ENCODE assay signal across 17 cellular contexts in genomic region chr11:55503449-55503848, GRCh38. TPM values are rescaled to one million over a fixed set of nuclear protein-coding genes. Genes with fewer than 3 reads are reported as not detected.
DNase-seq lines count a peak whose midpoint lies in the region; ATAC-seq and TF ChIP-seq lines count a peak whose summit lies in the region.
"Had no signal": no experiment of that assay in that cellular context is flagged by ENCODE, and none has a peak within 500 bp of the region (broad histone marks: within the 10 kb centered on the region; RNA-seq: fewer than 3 reads in every experiment).

No MANE protein-coding gene starts in this region.

- 74 to 75% methylated on average over 3 of the region's 3 CpGs for WGBS in tibial nerve, 2 donors
- 41 to 44% methylated on average over 3 of the region's 3 CpGs for WGBS in GM23248 (ENCODE audit: low coverage in 1 of 2, low lambda C conversion rate in 2 of 2, missing lambda C conversion rate in 2 of 2), 2 experiments

- TF ChIP-seq CTCF in upper lobe of right lung (IDR thresholded peaks at IDR 0.05) (no peak), tibial nerve (IDR thresholded peaks at IDR 0.05) (no peak)

- no peaks in the 10 kb centered on the region for H3K4me1 ChIP-seq in HAP-1
- H3K4me1 ChIP-seq in upper lobe of right lung = no peaks in the 10 kb centered on the region
- H3K4me1 ChIP-seq in tibial nerve = no peaks in the 10 kb centered on the region
- H3K4me1 ChIP-seq in GM23248 (ENCODE audit: insufficient read depth) = no peaks in the 10 kb centered on the region
- H3K4me1 ChIP-seq: Caco-2 had no signal

- ATAC-seq in upper lobe of right lung = no peak

- no peak overlapping the region for H3K9ac ChIP-seq in GM23248

- no peak for TF ChIP-seq POLR2A in tibial nerve (IDR thresholded peaks at IDR 0.05)

- TF ChIP-seq EP300 in tibial nerve (IDR thresholded peaks at IDR 0.05) = no peak

- H3K4me3 ChIP-seq in HAP-1 (no peak overlapping the region), upper lobe of right lung (no peak overlapping the region), tibial nerve (no peak overlapping the region), GM23248 (no peak overlapping the region)

- no peak overlapping the region for H3K4me2 ChIP-seq in GM23248 (ENCODE audit: unreplicated experiment)

- in situ Hi-C loops in HAP-1 (cut with MboI; ENCODE audit: low sequenced_read_pairs) = no loop called here
- in situ Hi-C loops in GM23248 (cut with MboI) = no loop called here

- H3K9me2 ChIP-seq in GM23248 (ENCODE audit: insufficient read depth) = no peaks in the 10 kb centered on the region

- H4K20me1 ChIP-seq in GM23248 (ENCODE audit: insufficient read depth) = no peaks in the 10 kb centered on the region

- no peaks in the 10 kb centered on the region for H3K9me3 ChIP-seq in HAP-1
- H3K9me3 ChIP-seq in upper lobe of right lung = no peaks in the 10 kb centered on the region
- peaks cover 0 to 21% (median 0%) of the 10 kb centered on the region in 4 donors for H3K9me3 ChIP-seq in tibial nerve
- no peaks in the 10 kb centered on the region for H3K9me3 ChIP-seq in GM23248 (ENCODE audit: low read depth)

- H3K27ac ChIP-seq in upper lobe of right lung (no peak overlapping the region), tibial nerve (no peak overlapping the region), GM23248 (no peak overlapping the region)

- peak; percentile 15 for DNase-seq in DMS53 (lab: John Stamatoyannopoulos, UW)
- DNase-seq in DMS53 treated with DMSO at 0.1 percent for 48 hours (lab: John Stamatoyannopoulos, UW; ENCODE audit: unreplicated experiment) = no peak
- DNase-seq in HAP-1 (ENCODE audit: low spot score in 2 of 2) = peak; percentile 18 to 26
- DNase-seq in NAMALWA (ENCODE audit: low spot score) = peak; percentile 21
- peak; percentile 20 for DNase-seq in RPMI8226
- DNase-seq in upper lobe of right lung = no peak
- no peak for DNase-seq in tibial nerve (ENCODE audit: low spot score in 2 of 2)
- DNase-seq in GM23248 = no peak
- DNase-seq: C1 segment of cervical spinal cord; Caco-2; NCI-H1092 treated with DMSO at 0.1 percent for 48 hours; NCI-H1694 treated with DMSO at 0.1 percent for 48 hours; NCI-H510A treated with DMSO at 0.1 percent for 48 hours; NK-92 treated with Interleukin-12 subunit alpha and Interleukin-12 subunit beta, amount 100 ng/mL, for 24 hours; SHP77 treated with DMSO at 0.1 percent for 48 hours; T-helper 2 cell had no signal

- H3K36me3 ChIP-seq in HAP-1 (replicated peaks) (no peaks in the 10 kb centered on the region), upper lobe of right lung (no peaks in the 10 kb centered on the region), tibial nerve (no peaks in the 10 kb centered on the region), GM23248 (ENCODE audit: low read depth) (no peaks in the 10 kb centered on the region)

- intact Hi-C loops in upper lobe of right lung (cut with DNase I) = no loop called here

- H2AFZ ChIP-seq in GM23248 = no peak overlapping the region

- no peaks in the 10 kb centered on the region for H3K27me3 ChIP-seq in HAP-1 (ENCODE audit: low read depth)
- no peaks in the 10 kb centered on the region for H3K27me3 ChIP-seq in upper lobe of right lung
- H3K27me3 ChIP-seq in tibial nerve = no peaks in the 10 kb centered on the region
- H3K27me3 ChIP-seq in GM23248 (replicated peaks; ENCODE audit: insufficient read depth) = no peaks in the 10 kb centered on the region

- no peaks in the 10 kb centered on the region for H3K79me2 ChIP-seq in GM23248 (ENCODE audit: insufficient read depth)

- H3F3A ChIP-seq in GM23248 (ENCODE audit: insufficient read depth) = no peaks in the 10 kb centered on the region

RNA-seq across cellular contexts. Expression of gene OR4C15, which starts 50.8 kb away (rescaled TPM):
- total RNA-seq in upper lobe of right lung (not detected), tibial nerve (not detected)
- total RNA-seq in GM23248 (2014; rRNA removed; shearing (Covaris generic)) = not detected in 2 replicates
- not detected in 2 replicates for polyA plus RNA-seq in GM23248 (2016; fragmentation: Nextera tagmentation; extraction: Ambion mirVana)
- total RNA-seq: A172, Caco-2 had no signal

Comparison
In these comparisons a context has a peak if more than half of its experiments do, and no peak if none do; other contexts are left out.
1. DNase-seq: peak in DMS53 (single experiment), HAP-1 (2 of 2), NAMALWA (single experiment) and RPMI8226 (single experiment); none in DMS53 treated with DMSO at 0.1 percent for 48 hours (single experiment), upper lobe of right lung (single experiment), tibial nerve (0 of 2) and GM23248 (single experiment).